8 cellular contexts compared by ENCODE assay signal in genomic region chr16:56356276-56357241, GRCh38.
DNase-seq lines count a peak whose midpoint lies in the region; ATAC-seq, FAIRE-seq and TF ChIP-seq lines count a peak whose summit lies in the region.

No MANE protein-coding gene starts in this region.

- ATAC-seq in A549 (peak; percentile 93 to 97), GM18519 (IDR thresholded peaks at IDR 0.05; ENCODE audit: low FRiP score, unreplicated experiment) (peak; percentile 91), HG03060 (IDR thresholded peaks at IDR 0.05; ENCODE audit: low read depth, unreplicated experiment) (peak; percentile 85)
- ATAC-seq in activated CD8-positive, alpha-beta memory T cell treated with anti-CD3 and anti-CD28 coated beads, Interleukin-2, amount 10 ng/mL, durations not matched to agents 7 days and 5 days = peak; percentile 91

- POLR2A ChIA-PET in A549 (lab: Yijun Ruan, JAX) = interaction anchor here (0.6 to 1.0 kb wide), 3 partner anchors 12 to 48 kb away, joined by 3 to 9 read pairs (median 5); no protein-coding TSS in a partner anchor

- peak overlapping the region; percentile 89 for H3K4me2 ChIP-seq in A549

- FAIRE-seq in A549 (lab: Jason Lieb, UNC) = no peak

- peak overlapping the region; percentile 38 for H3K4me3 ChIP-seq in A549

- no peak for TF ChIP-seq POLR2A in A549 (IDR thresholded peaks at IDR 0.05; ENCODE audit: low read length)

- peak; percentile 80 for TF ChIP-seq CTCF in A549 (IDR thresholded peaks at IDR 0.05)
- TF ChIP-seq CTCF in endothelial cell (IDR thresholded peaks at IDR 0.05; ENCODE audit: unreplicated experiment) = peak; percentile 71

- peaks cover 12% of the 10 kb centered on the region for H3K4me1 ChIP-seq in A549

- H3K4me3 Mint-ChIP-seq in activated CD8-positive, alpha-beta memory T cell treated with anti-CD3 and anti-CD28 coated beads, Interleukin-2, amount 10 ng/mL, durations not matched to agents 7 days and 5 days = peak overlapping the region; percentile 78
- peak overlapping the region; percentile 74 for H3K4me3 Mint-ChIP-seq in endothelial cell (ENCODE audit: unreplicated experiment)

- H3K9me3 Mint-ChIP-seq in activated CD8-positive, alpha-beta memory T cell treated with anti-CD3 and anti-CD28 coated beads, Interleukin-2, amount 10 ng/mL, durations not matched to agents 7 days and 5 days (ENCODE audit: low read depth) = no peaks in the 10 kb centered on the region
- H3K9me3 Mint-ChIP-seq in endothelial cell (ENCODE audit: unreplicated experiment) = no peaks in the 10 kb centered on the region

- TF ChIP-seq EP300 in A549 (IDR thresholded peaks at IDR 0.05) = no peak

- peaks cover 23% of the 10 kb centered on the region for H3K4me1 Mint-ChIP-seq in activated CD8-positive, alpha-beta memory T cell treated with anti-CD3 and anti-CD28 coated beads, Interleukin-2, amount 10 ng/mL, durations not matched to agents 7 days and 5 days
- peaks cover 40% of the 10 kb centered on the region for H3K4me1 Mint-ChIP-seq in endothelial cell (ENCODE audit: unreplicated experiment)

- H3K36me3 Mint-ChIP-seq in activated CD8-positive, alpha-beta memory T cell treated with anti-CD3 and anti-CD28 coated beads, Interleukin-2, amount 10 ng/mL, durations not matched to agents 7 days and 5 days = peaks cover 1% of the 10 kb centered on the region
- H3K36me3 Mint-ChIP-seq in endothelial cell (ENCODE audit: low read depth, unreplicated experiment) = no peaks in the 10 kb centered on the region

- DNase-seq in A549 (ENCODE audit: low read depth in 1 of 2, low spot score in 1 of 2) (peak; percentile 85 to 91), NCI-H524 treated with DMSO at 0.1 percent for 48 hours (lab: John Stamatoyannopoulos, UW) (peak; percentile 67), endothelial cell (ENCODE audit: low spot score) (peak; percentile 85), mesenteric fat pad (ENCODE audit: low spot score) (peak; percentile 93)
- DNase-seq in activated CD8-positive, alpha-beta memory T cell treated with anti-CD3 and anti-CD28 coated beads, Interleukin-2, amount 10 ng/mL, durations not matched to agents 7 days and 5 days = peak; percentile 79
- DNase-seq in stimulated activated CD8-positive, alpha-beta memory T cell treated with anti-CD3 and anti-CD28 coated beads, Interleukin-15, amount 100 ng/mL, for 48 hours (ENCODE audit: low read depth in 2 of 2) = peak; percentile 34 to 48

- WGBS in A549 (ENCODE audit: missing lambda C conversion rate) = 12% methylated on average over 26 of the region's 33 CpGs

- H3K27me3 Mint-ChIP-seq in activated CD8-positive, alpha-beta memory T cell treated with anti-CD3 and anti-CD28 coated beads, Interleukin-2, amount 10 ng/mL, durations not matched to agents 7 days and 5 days = no peaks in the 10 kb centered on the region
- H3K27me3 Mint-ChIP-seq in endothelial cell (ENCODE audit: unreplicated experiment) = peaks cover 9% of the 10 kb centered on the region

- peak; percentile 65 to 71 for TF ChIP-seq RAD21 in A549 (conservative IDR thresholded peaks at IDR 0.05 in 1 of 2, IDR thresholded peaks at IDR 0.05 in 1 of 2)

- H3K9me3 ChIP-seq in A549 = no peaks in the 10 kb centered on the region

- peak overlapping the region; percentile 89 for H3K27ac Mint-ChIP-seq in activated CD8-positive, alpha-beta memory T cell treated with anti-CD3 and anti-CD28 coated beads, Interleukin-2, amount 10 ng/mL, durations not matched to agents 7 days and 5 days
- H3K27ac Mint-ChIP-seq in endothelial cell (ENCODE audit: unreplicated experiment) = peak overlapping the region; percentile 99

- peak overlapping the region; percentile 70 to 81 for H3K27ac ChIP-seq in A549

- CTCF ChIA-PET in A549 (lab: Yijun Ruan, JAX) = interaction anchor here (0.6 to 5.7 kb wide), 46 partner anchors 8 to 892 kb away, joined by 3 to 87 read pairs (median 4); no protein-coding TSS in a partner anchor
- CTCF ChIA-PET in activated CD8-positive, alpha-beta memory T cell treated with anti-CD3 and anti-CD28 coated beads, Interleukin-2, amount 10 ng/mL, durations not matched to agents 7 days and 5 days (lab: Charles Lee) = interaction anchor here (0.7 to 2.5 kb wide), 15 partner anchors 9 to 163 kb away, joined by 3 to 16 read pairs (median 4); no protein-coding TSS in a partner anchor

TF ChIP-seq in A549, 52 proteins besides CTCF, POLR2A, EP300 and RAD21:
- peak; percentile 87 for TF ChIP-seq SMC3 (IDR thresholded peaks at IDR 0.05)
- no peak for TF ChIP-seq CEBPB (IDR thresholded peaks at IDR 0.05)
- TF ChIP-seq, protein P1, sequence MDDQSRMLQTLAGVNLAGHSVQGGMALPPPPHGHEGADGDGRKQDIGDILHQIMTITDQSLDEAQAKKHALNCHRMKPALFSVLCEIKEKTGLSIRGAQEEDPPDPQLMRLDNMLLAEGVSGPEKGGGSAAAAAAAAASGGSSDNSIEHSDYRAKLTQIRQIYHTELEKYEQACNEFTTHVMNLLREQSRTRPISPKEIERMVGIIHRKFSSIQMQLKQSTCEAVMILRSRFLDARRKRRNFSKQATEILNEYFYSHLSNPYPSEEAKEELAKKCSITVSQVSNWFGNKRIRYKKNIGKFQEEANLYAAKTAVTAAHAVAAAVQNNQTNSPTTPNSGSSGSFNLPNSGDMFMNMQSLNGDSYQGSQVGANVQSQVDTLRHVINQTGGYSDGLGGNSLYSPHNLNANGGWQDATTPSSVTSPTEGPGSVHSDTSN (IDR thresholded peaks at IDR 0.05) = 0 out of 2 replicates have a peak, but pooled peaks have one; percentile 26
- TF ChIP-seq, protein P2, sequence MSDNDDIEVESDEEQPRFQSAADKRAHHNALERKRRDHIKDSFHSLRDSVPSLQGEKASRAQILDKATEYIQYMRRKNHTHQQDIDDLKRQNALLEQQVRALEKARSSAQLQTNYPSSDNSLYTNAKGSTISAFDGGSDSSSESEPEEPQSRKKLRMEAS (IDR thresholded peaks at IDR 0.05) = peak; percentile 80
- peak in 1 of 2 experiments; percentile 29; a peak in 1 of 5 replicates for TF ChIP-seq JUN (IDR thresholded peaks at IDR 0.05)
- peak; percentile 53 for TF ChIP-seq ZFP36 (IDR thresholded peaks at IDR 0.05; ENCODE audit: borderline replicate concordance, partially characterized antibody)
- 0 out of 2 replicates have a peak, but pooled peaks have one; percentile 25 for TF ChIP-seq RFX5 (IDR thresholded peaks at IDR 0.05)
- no peak for TF ChIP-seq TFCP2L1 (CRISPR knock-in tag; IDR thresholded peaks at IDR 0.05)
TF ChIP-seq in A549: peak in this region for 6.

Comparison
In these comparisons a context has a peak if more than half of its experiments do, and no peak if none do; other contexts are left out.
1. Peak in every context shown above with its lines: DNase-seq, ATAC-seq, H3K4me3 ChIP-seq and H3K27ac ChIP-seq.
2. DNase-seq: peak in every context shown above with its lines; median percentile 93 in mesenteric fat pad; 88 in A549; 85 in endothelial cell; 79 in activated CD8-positive, alpha-beta memory T cell treated with anti-CD3 and anti-CD28 coated beads, Interleukin-2, amount 10 ng/mL, durations not matched to agents 7 days and 5 days; 67 in NCI-H524 treated with DMSO at 0.1 percent for 48 hours; 41 in stimulated activated CD8-positive, alpha-beta memory T cell treated with anti-CD3 and anti-CD28 coated beads, Interleukin-15, amount 100 ng/mL, for 48 hours.